Comparison of ENCODE assay signal across 10 cellular contexts in genomic region chr1:220123889-220124288, GRCh38. TPM values are rescaled to one million over a fixed set of nuclear protein-coding genes. Genes with fewer than 3 reads are reported as not detected.
DNase-seq lines count a peak whose midpoint lies in the region; ATAC-seq and TF ChIP-seq lines count a peak whose summit lies in the region.
"Had no signal": no experiment of that assay in that cellular context is flagged by ENCODE, and none has a peak within 500 bp of the region (broad histone marks: within the 10 kb centered on the region; RNA-seq: fewer than 3 reads in every experiment).

No MANE protein-coding gene starts in this region.

- H3K27me3 ChIP-seq in KMS-11 (ENCODE audit: insufficient read depth, low read depth) (no peaks in the 10 kb centered on the region), mesendoderm (ENCODE audit: insufficient read depth, low read length, poor library complexity) (no peaks in the 10 kb centered on the region)

- no peaks in the 10 kb centered on the region for H3K27me3 Mint-ChIP-seq in WTC11 (ENCODE audit: low read depth)
- H3K27me3 Mint-ChIP-seq in activated CD8-positive, alpha-beta memory T cell treated with anti-CD3 and anti-CD28 coated beads, Interleukin-2, amount 10 ng/mL, durations not matched to agents 7 days and 5 days = no peaks in the 10 kb centered on the region
- H3K27me3 Mint-ChIP-seq: activated naive CD8-positive, alpha-beta T cell had no signal

- H3K27ac ChIP-seq in KMS-11 (no peak overlapping the region), mesendoderm (ENCODE audit: low read depth, low read length) (no peak overlapping the region)

- no peak overlapping the region for H2AFZ ChIP-seq in KMS-11 (ENCODE audit: low read depth)

- H4K20me1 ChIP-seq in KMS-11 (ENCODE audit: insufficient read depth) = no peaks in the 10 kb centered on the region

- no peaks in the 10 kb centered on the region for H3K4me1 ChIP-seq in KMS-11 (ENCODE audit: low read depth, poor library complexity, severe bottlenecking)
- H3K4me1 ChIP-seq in mesendoderm (ENCODE audit: control insufficient read depth, low read depth, low read length) = no peaks in the 10 kb centered on the region

- POLR2A ChIA-PET in WTC11 (lab: Charles Lee) = no interaction called here

- TF ChIP-seq CTCF in KMS-11 (conservative IDR thresholded peaks at IDR 0.05; ENCODE audit: low read depth, low read length) (peak; percentile 55), WTC11 (IDR thresholded peaks at IDR 0.05) (no peak)

- ATAC-seq in WTC11 (no peak), HG02840 (IDR thresholded peaks at IDR 0.05; ENCODE audit: low FRiP score, unreplicated experiment) (no peak)
- no peak for ATAC-seq in activated CD8-positive, alpha-beta memory T cell treated with anti-CD3 and anti-CD28 coated beads, Interleukin-2, amount 10 ng/mL, durations not matched to agents 7 days and 5 days
- ATAC-seq: left lobe of liver had no signal

- DNase-seq in NCI-H2227 (lab: John Stamatoyannopoulos, UW; ENCODE audit: unreplicated experiment) (peak; percentile 14), NCI-H2227 treated with DMSO at 0.1 percent for 48 hours (lab: John Stamatoyannopoulos, UW) (no peak), WTC11 (ENCODE audit: low spot score) (peak; percentile 26), mesendoderm (peak; percentile 34), medulla oblongata (ENCODE audit: extremely low spot score) (no peak)
- DNase-seq in activated CD8-positive, alpha-beta memory T cell treated with anti-CD3 and anti-CD28 coated beads, Interleukin-2, amount 10 ng/mL, durations not matched to agents 7 days and 5 days = no peak

- no peak overlapping the region for H3K56ac ChIP-seq in mesendoderm (ENCODE audit: low read length)

- H2BK5ac ChIP-seq in mesendoderm (ENCODE audit: low read length) = no peak overlapping the region

- CTCF ChIA-PET in WTC11 (lab: Charles Lee) = interaction anchor here (0.5 to 3.4 kb wide), 14 partner anchors 9 to 157 kb away, joined by 3 to 29 read pairs (median 3); partner anchors contain the start of gene BPNT1
- CTCF ChIA-PET in activated CD8-positive, alpha-beta memory T cell treated with anti-CD3 and anti-CD28 coated beads, Interleukin-2, amount 10 ng/mL, durations not matched to agents 7 days and 5 days (lab: Charles Lee) = interaction anchor here (0.6 to 2.0 kb wide), 9 partner anchors 11 to 161 kb away, joined by 3 to 9 read pairs (median 3); no protein-coding TSS in a partner anchor

- H4K8ac ChIP-seq in mesendoderm (ENCODE audit: low read depth, low read length) = no peak overlapping the region

- H3K4ac ChIP-seq in mesendoderm (ENCODE audit: low read depth, low read length) = no peak overlapping the region

- no peaks in the 10 kb centered on the region for H3K36me3 ChIP-seq in KMS-11 (ENCODE audit: insufficient read depth)
- no peaks in the 10 kb centered on the region for H3K36me3 ChIP-seq in mesendoderm (ENCODE audit: control insufficient read depth, insufficient read depth, low read length)

- H4K5ac ChIP-seq in mesendoderm (ENCODE audit: low read length) = no peak overlapping the region

- H3K4me2 ChIP-seq in KMS-11 (no peak overlapping the region), mesendoderm (ENCODE audit: low read length) (no peak overlapping the region)

- 0 out of 2 replicates have a peak, but pooled peaks cover 5% of the 10 kb centered on the region for H3K4me1 Mint-ChIP-seq in WTC11
- H3K4me1 Mint-ChIP-seq in activated CD8-positive, alpha-beta memory T cell treated with anti-CD3 and anti-CD28 coated beads, Interleukin-2, amount 10 ng/mL, durations not matched to agents 7 days and 5 days = peaks cover 10% of the 10 kb centered on the region

- H3K79me2 ChIP-seq in KMS-11 (ENCODE audit: insufficient read depth, low read depth) (no peaks in the 10 kb centered on the region), mesendoderm (ENCODE audit: control insufficient read depth, insufficient read depth, low read length) (no peaks in the 10 kb centered on the region)

- H3K9ac ChIP-seq in KMS-11 (no peak overlapping the region), mesendoderm (ENCODE audit: low read length) (no peak overlapping the region)

- H2AK5ac ChIP-seq in mesendoderm (ENCODE audit: low read length) = no peak overlapping the region

- no peak overlapping the region for H3K4me3 Mint-ChIP-seq in WTC11
- H3K4me3 Mint-ChIP-seq in activated CD8-positive, alpha-beta memory T cell treated with anti-CD3 and anti-CD28 coated beads, Interleukin-2, amount 10 ng/mL, durations not matched to agents 7 days and 5 days = no peak overlapping the region
- H3K4me3 Mint-ChIP-seq: activated naive CD8-positive, alpha-beta T cell had no signal

- no peak overlapping the region for H3K27ac Mint-ChIP-seq in WTC11
- no peak overlapping the region for H3K27ac Mint-ChIP-seq in activated CD8-positive, alpha-beta memory T cell treated with anti-CD3 and anti-CD28 coated beads, Interleukin-2, amount 10 ng/mL, durations not matched to agents 7 days and 5 days
- H3K27ac Mint-ChIP-seq: activated naive CD8-positive, alpha-beta T cell had no signal

- peaks cover 17% of the 10 kb centered on the region for H3K36me3 Mint-ChIP-seq in WTC11
- peaks cover 27% of the 10 kb centered on the region for H3K36me3 Mint-ChIP-seq in activated CD8-positive, alpha-beta memory T cell treated with anti-CD3 and anti-CD28 coated beads, Interleukin-2, amount 10 ng/mL, durations not matched to agents 7 days and 5 days

- H2BK15ac ChIP-seq in mesendoderm (replicated peaks; ENCODE audit: low read depth) = no peak overlapping the region

- H3K79me1 ChIP-seq in mesendoderm (ENCODE audit: low read length) = no peaks in the 10 kb centered on the region

- H3K4me3 ChIP-seq in KMS-11 (IDR thresholded peaks at IDR 0.05; ENCODE audit: insufficient read depth, low read depth, low read length) = no peak overlapping the region
- no peak overlapping the region for H3K4me3 ChIP-seq in mesendoderm (ENCODE audit: low read length)

- no peak overlapping the region for H2BK120ac ChIP-seq in mesendoderm (ENCODE audit: low read depth, low read length)

- H3K23ac ChIP-seq in mesendoderm (ENCODE audit: low read length) = no peak overlapping the region

- no peak overlapping the region for H3K18ac ChIP-seq in mesendoderm (ENCODE audit: low read length)

- H3K9me3 Mint-ChIP-seq in WTC11 = no peaks in the 10 kb centered on the region
- no peaks in the 10 kb centered on the region for H3K9me3 Mint-ChIP-seq in activated CD8-positive, alpha-beta memory T cell treated with anti-CD3 and anti-CD28 coated beads, Interleukin-2, amount 10 ng/mL, durations not matched to agents 7 days and 5 days (ENCODE audit: low read depth)

TF ChIP-seq in WTC11, 78 proteins besides CTCF, POLR2A, EP300 and RAD21 (continues in another document):
- TF ChIP-seq ZMAT4 (CRISPR knock-in tag; IDR thresholded peaks at IDR 0.05) (no peak), NFE2L1 (CRISPR knock-in tag; IDR thresholded peaks at IDR 0.05) (no peak), CREB1 (CRISPR knock-in tag; IDR thresholded peaks at IDR 0.05) (no peak), SMAD4 (CRISPR knock-in tag; IDR thresholded peaks at IDR 0.05) (no peak), PREB (CRISPR knock-in tag; IDR thresholded peaks at IDR 0.05; ENCODE audit: borderline replicate concordance) (no peak), ATF6 (CRISPR knock-in tag; IDR thresholded peaks at IDR 0.05) (no peak)

RNA-seq across cellular contexts. Expression of gene IARS2, which starts 30.0 kb away (rescaled TPM):
- 72.3 to 73.9 TPM (median 73.6 TPM) in 3 replicates for total RNA-seq in WTC11 (2021)
- polyA plus RNA-seq in mesendoderm (2013, experiment 1 of 2) = 41.4 TPM
- polyA plus RNA-seq in mesendoderm (2013, experiment 2 of 2) = 41.0 TPM
- 10 to 100 TPM; 50.3 to 59.4 TPM for total RNA-seq in activated CD8-positive, alpha-beta memory T cell treated with anti-CD3 and anti-CD28 coated beads, Interleukin-2, amount 10 ng/mL, durations not matched to agents 7 days and 5 days

RNA-seq across cellular contexts. Expression of gene BPNT1, which starts 34.3 kb away (rescaled TPM):
- total RNA-seq in WTC11 (2021) = 12.8 to 14.4 TPM (median 13.7 TPM) in 3 replicates
- polyA plus RNA-seq in mesendoderm (2013, experiment 1 of 2) = 12.9 TPM
- 14.3 TPM for polyA plus RNA-seq in mesendoderm (2013, experiment 2 of 2)
- 10 to 100 TPM; 22.5 to 27.7 TPM for total RNA-seq in activated CD8-positive, alpha-beta memory T cell treated with anti-CD3 and anti-CD28 coated beads, Interleukin-2, amount 10 ng/mL, durations not matched to agents 7 days and 5 days

Comparison
In these comparisons a context has a peak if more than half of its experiments do, and no peak if none do; other contexts are left out.
1. DNase-seq: peak in NCI-H2227 (single experiment), WTC11 (single experiment) and mesendoderm (single experiment); none in NCI-H2227 treated with DMSO at 0.1 percent for 48 hours (single experiment), medulla oblongata (single experiment) and activated CD8-positive, alpha-beta memory T cell treated with anti-CD3 and anti-CD28 coated beads, Interleukin-2, amount 10 ng/mL, durations not matched to agents 7 days and 5 days (single experiment).